In genomic region chr9:90219548-90220118, GRCh38 we compare ENCODE assay signal across 9 cellular contexts.
DNase-seq lines count a peak whose midpoint lies in the region; ATAC-seq, FAIRE-seq and TF ChIP-seq lines count a peak whose summit lies in the region.
"Had no signal": no experiment of that assay in that cellular context is flagged by ENCODE, and none has a peak within 500 bp of the region (broad histone marks: within the 10 kb centered on the region; RNA-seq: fewer than 3 reads in every experiment).

No MANE protein-coding gene starts in this region.

- TF ChIP-seq POLR2A in H54 (IDR thresholded peaks at IDR 0.05; ENCODE audit: low read depth, low read length), result no peak

- peak overlapping the region; percentile 1 for H3K4me3 Mint-ChIP-seq in glutamatergic neuron (ENCODE audit: unreplicated experiment)
- H3K4me3 Mint-ChIP-seq: immature natural killer cell had no signal

- DNase-seq in GM18507 (ENCODE audit: extremely low spot score, insufficient read length, low read depth) (peak; percentile 20), T follicular helper cell (ENCODE audit: low read depth) (peak; percentile 5), glutamatergic neuron (peak; percentile 49), H54 (ENCODE audit: insufficient read length, low spot score) (no peak), NCI-H510A treated with DMSO at 0.1 percent for 48 hours (lab: John Stamatoyannopoulos, UW) (no peak), GOT3 (lab: John Stamatoyannopoulos, UW) (no peak)
- peak; percentile 24 to 45 for DNase-seq in stimulated activated CD4-positive, alpha-beta T cell treated with anti-CD3 and anti-CD28 coated beads, Interleukin-2, amount 100 ng/mL, for 24 hours
- DNase-seq: immature natural killer cell had no signal

- ATAC-seq in GM19467 (IDR thresholded peaks at IDR 0.05; ENCODE audit: unreplicated experiment), result no peak

- peaks cover 2% of the 10 kb centered on the region for H3K27me3 Mint-ChIP-seq in glutamatergic neuron (ENCODE audit: unreplicated experiment)

- H3K4me1 Mint-ChIP-seq in glutamatergic neuron (ENCODE audit: low read depth, unreplicated experiment), result no peaks in the 10 kb centered on the region
- H3K4me1 Mint-ChIP-seq: immature natural killer cell had no signal

- FAIRE-seq in GM18507 (lab: Jason Lieb, UNC) (no peak), H54 (lab: Jason Lieb, UNC) (no peak)

- peak; percentile 62 for TF ChIP-seq CTCF in glutamatergic neuron (IDR thresholded peaks at IDR 0.05; ENCODE audit: partially characterized antibody, unreplicated experiment)

- no peak overlapping the region for H3K27ac Mint-ChIP-seq in glutamatergic neuron (ENCODE audit: unreplicated experiment)
- H3K27ac Mint-ChIP-seq: immature natural killer cell had no signal

- H3K9me3 Mint-ChIP-seq in glutamatergic neuron (ENCODE audit: unreplicated experiment), result peaks cover 1% of the 10 kb centered on the region
- H3K9me3 Mint-ChIP-seq: immature natural killer cell had no signal

- H3K36me3 Mint-ChIP-seq in glutamatergic neuron (ENCODE audit: unreplicated experiment), result no peaks in the 10 kb centered on the region
- H3K36me3 Mint-ChIP-seq: immature natural killer cell had no signal

Comparison
In these comparisons a context has a peak if more than half of its experiments do, and no peak if none do; other contexts are left out.
1. DNase-seq: peak in GM18507 (single experiment), T follicular helper cell (single experiment), glutamatergic neuron (single experiment) and stimulated activated CD4-positive, alpha-beta T cell treated with anti-CD3 and anti-CD28 coated beads, Interleukin-2, amount 100 ng/mL, for 24 hours (2 of 2); none in H54 (single experiment), NCI-H510A treated with DMSO at 0.1 percent for 48 hours (single experiment) and GOT3 (single experiment).